Comparison of ENCODE assay signal across 9 cellular contexts in genomic region chr7:134890246-134891240, GRCh38.
DNase-seq lines count a peak whose midpoint lies in the region; ATAC-seq and TF ChIP-seq lines count a peak whose summit lies in the region.
"Had no signal": no experiment of that assay in that cellular context is flagged by ENCODE, and none has a peak within 500 bp of the region (broad histone marks: within the 10 kb centered on the region; RNA-seq: fewer than 3 reads in every experiment).

No MANE protein-coding gene starts in this region.

- no peaks in the 10 kb centered on the region for H3K9me3 ChIP-seq in endocrine pancreas (ENCODE audit: control insufficient read depth, low read length)

- no peaks in the 10 kb centered on the region for H3K27me3 ChIP-seq in endocrine pancreas (ENCODE audit: control insufficient read depth, insufficient read depth, low read length)

- H3K4me1 Mint-ChIP-seq in nephron progenitor cell = peaks cover 43% of the 10 kb centered on the region

- no peak for TF ChIP-seq CTCF in AG10803 (conservative IDR thresholded peaks at IDR 0.05; ENCODE audit: low read length)
- no peak for TF ChIP-seq CTCF in nephron progenitor cell (IDR thresholded peaks at IDR 0.05)

- H3K36me3 ChIP-seq in endocrine pancreas (ENCODE audit: control insufficient read depth, insufficient read depth, low read length) = no peaks in the 10 kb centered on the region

- peaks cover 16% of the 10 kb centered on the region for H3K36me3 Mint-ChIP-seq in nephron progenitor cell (ENCODE audit: low read depth)

- H3K9ac ChIP-seq in endocrine pancreas (ENCODE audit: control insufficient read depth, insufficient read depth, low read length) = no peak overlapping the region

- peaks cover 4% of the 10 kb centered on the region for H3K4me1 ChIP-seq in endocrine pancreas (ENCODE audit: control insufficient read depth, insufficient read depth, low read length)

- H3K4me3 Mint-ChIP-seq in nephron progenitor cell = peak overlapping the region; percentile 89

- ATAC-seq in HG02870 (IDR thresholded peaks at IDR 0.05; ENCODE audit: unreplicated experiment) = no peak
- no peak for ATAC-seq in GM19452 (IDR thresholded peaks at IDR 0.05; ENCODE audit: unreplicated experiment)

- H3K4me3 ChIP-seq in AG10803 (ENCODE audit: low read length) (peak overlapping the region; percentile 65), endocrine pancreas (ENCODE audit: control insufficient read depth, insufficient read depth, low read length) (peak overlapping the region; percentile 74)

- peak; percentile 60 for DNase-seq in AG10803 (ENCODE audit: low read depth)
- DNase-seq in NCI-H510A (lab: John Stamatoyannopoulos, UW) = peak; percentile 50
- no peak for DNase-seq in nephron progenitor cell
- DNase-seq in iPS-NIHi11 (ENCODE audit: low spot score) = no peak
- no peak for DNase-seq in DMS114 treated with DMSO at 0.1 percent for 48 hours (lab: John Stamatoyannopoulos, UW; ENCODE audit: unreplicated experiment)
- DNase-seq: stimulated activated CD4-positive, alpha-beta T cell treated with anti-CD3 and anti-CD28 coated beads, Interleukin-4, amount 100 ng/mL, for 1 hour had no signal

- peaks cover 11% of the 10 kb centered on the region for H3K9me3 Mint-ChIP-seq in nephron progenitor cell

- H3K27me3 Mint-ChIP-seq in nephron progenitor cell (ENCODE audit: low read depth, poor library complexity) = no peaks in the 10 kb centered on the region

- no peak overlapping the region for H3K27ac Mint-ChIP-seq in nephron progenitor cell

Comparison
In these comparisons a context has a peak if more than half of its experiments do, and no peak if none do; other contexts are left out.
1. DNase-seq: peak in AG10803 (single experiment) and NCI-H510A (single experiment); none in nephron progenitor cell (single experiment), iPS-NIHi11 (single experiment) and DMS114 treated with DMSO at 0.1 percent for 48 hours (single experiment).